ENCODE assay signal across 19 cellular contexts in the genomic region with DNA sequence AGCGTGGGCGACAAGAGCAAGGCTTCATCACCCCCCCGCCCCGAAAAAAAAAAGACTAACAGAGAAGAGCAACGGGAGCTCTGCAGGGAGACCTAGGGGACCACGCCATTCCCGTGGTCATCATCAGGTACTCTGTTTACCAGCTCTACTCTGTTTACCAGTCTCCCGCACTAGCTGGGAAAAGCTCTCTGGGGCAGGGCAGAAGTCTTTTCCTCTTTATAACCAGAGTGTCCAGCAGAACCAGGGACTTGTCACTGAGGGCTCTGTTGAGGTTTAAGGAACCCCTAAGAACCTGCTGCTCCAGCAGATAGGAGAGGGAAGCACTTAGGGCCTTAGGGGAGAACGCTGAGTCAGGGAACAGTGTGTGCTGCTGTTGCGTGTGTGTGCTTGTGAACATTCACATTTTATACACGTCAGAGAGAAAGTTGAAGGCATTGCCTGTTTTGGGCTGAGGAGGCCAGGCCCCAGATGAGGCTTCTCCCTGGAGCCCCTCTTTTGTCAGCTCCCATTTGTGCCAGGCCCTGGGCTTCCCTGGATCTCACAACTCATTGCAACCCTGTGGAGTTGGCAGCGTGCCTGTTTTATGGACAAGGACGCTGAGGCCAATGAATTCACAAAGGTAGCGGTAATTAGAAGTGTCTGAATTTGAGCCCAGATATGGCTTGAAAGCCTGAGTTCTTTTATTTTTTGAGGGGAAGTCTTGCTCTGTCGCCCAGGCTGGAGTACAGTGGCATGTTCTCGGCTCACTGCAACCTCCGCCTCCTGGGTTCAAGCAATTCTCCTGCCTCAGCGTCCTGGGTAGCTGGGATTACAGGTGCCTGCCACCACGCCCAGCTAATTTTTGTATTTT. TPM values are rescaled to one million over a fixed set of nuclear protein-coding genes. Genes with fewer than 3 reads are reported as not detected.
DNase-seq lines count a peak whose midpoint lies in the region; ATAC-seq and TF ChIP-seq lines count a peak whose summit lies in the region.
"Had no signal": no experiment of that assay in that cellular context is flagged by ENCODE, and none has a peak within 500 bp of the region (broad histone marks: within the 10 kb centered on the region; RNA-seq: fewer than 3 reads in every experiment).

No MANE protein-coding gene starts in this region.

- H3K4me3 ChIP-seq in body of pancreas = no peak overlapping the region
- H3K4me3 ChIP-seq in hepatocyte = no peak overlapping the region
- H3K4me3 ChIP-seq in upper lobe of right lung = no peak overlapping the region
- H3K4me3 ChIP-seq: dorsolateral prefrontal cortex, GM23338, skin epidermis had no signal

- H3K4me3 Mint-ChIP-seq in progenitor cell of endocrine pancreas (ENCODE audit: low read depth) = no peak overlapping the region
- H3K4me3 Mint-ChIP-seq: CD4-positive, alpha-beta T cell; GM23338; mesothelial cell of epicardium; WTC11 had no signal

- no peaks in the 10 kb centered on the region for H4K20me1 ChIP-seq in hepatocyte (ENCODE audit: insufficient read depth, poor library complexity, severe bottlenecking)

- no peaks in the 10 kb centered on the region for H3K36me3 ChIP-seq in body of pancreas (replicated peaks in 1 of 2; ENCODE audit: insufficient read depth in 1 of 2, low read depth in 2 of 2)
- no peaks in the 10 kb centered on the region for H3K36me3 ChIP-seq in hepatocyte (replicated peaks; ENCODE audit: insufficient read depth, low read depth)
- no peaks in the 10 kb centered on the region for H3K36me3 ChIP-seq in upper lobe of right lung

- H3K27ac Mint-ChIP-seq in progenitor cell of endocrine pancreas = no peak overlapping the region
- H3K27ac Mint-ChIP-seq: CD4-positive, alpha-beta T cell; GM23338; mesothelial cell of epicardium; WTC11 had no signal

- H3K27me3 ChIP-seq in body of pancreas (no peaks in the 10 kb centered on the region), hepatocyte (no peaks in the 10 kb centered on the region), upper lobe of right lung (no peaks in the 10 kb centered on the region)
- H3K27me3 ChIP-seq: dorsolateral prefrontal cortex had no signal

- TF ChIP-seq POLR2A in body of pancreas (IDR thresholded peaks at IDR 0.05) = peak in 1 of 3 donors; percentile 45

- peaks cover 2% of the 10 kb centered on the region for H3K4me1 Mint-ChIP-seq in progenitor cell of endocrine pancreas (ENCODE audit: low read depth)
- H3K4me1 Mint-ChIP-seq: GM23338 had no signal

- H3K9me3 ChIP-seq in body of pancreas (no peaks in the 10 kb centered on the region), hepatocyte (ENCODE audit: low read depth) (no peaks in the 10 kb centered on the region), upper lobe of right lung (no peaks in the 10 kb centered on the region)

- ATAC-seq in body of pancreas (no peak), upper lobe of right lung (peak; percentile 58)
- ATAC-seq: GM23338 had no signal

- no peaks in the 10 kb centered on the region for H3K79me2 ChIP-seq in hepatocyte

- DNase-seq in NCI-H2107 treated with DMSO at 0.1 percent for 48 hours (lab: John Stamatoyannopoulos, UW; ENCODE audit: unreplicated experiment) (peak; percentile 19), NCI-H2107 (lab: John Stamatoyannopoulos, UW) (no peak), body of pancreas (peak in 3 of 4 donors; percentile 17 to 74 (median 25)), hepatocyte (ENCODE audit: low spot score) (no peak), upper lobe of right lung (no peak), NCI-H187 (lab: John Stamatoyannopoulos, UW) (no peak), progenitor cell of endocrine pancreas (ENCODE audit: low spot score, unreplicated experiment) (no peak), SHP77 (lab: John Stamatoyannopoulos, UW) (no peak)
- DNase-seq: 8988T; activated gamma-delta T cell; CD4-positive, alpha-beta T cell; dorsolateral prefrontal cortex; stimulated activated naive CD4-positive, alpha-beta T cell treated with Interleukin-2 at 50 U/mL for 16 hours had no signal

- H3K36me3 Mint-ChIP-seq in progenitor cell of endocrine pancreas (ENCODE audit: insufficient read depth) = no peaks in the 10 kb centered on the region
- H3K36me3 Mint-ChIP-seq: mesothelial cell of epicardium, WTC11 had no signal

- no peak overlapping the region for H2AFZ ChIP-seq in hepatocyte
- H2AFZ ChIP-seq: GM23338 had no signal

- H3K27ac ChIP-seq in body of pancreas (peak overlapping the region in 1 of 4 donors; percentile 39), hepatocyte (peak overlapping the region; percentile 79), upper lobe of right lung (no peak overlapping the region)

- WGBS in body of pancreas, 2 donors = 82 to 85% methylated on average over 19 of the region's 19 CpGs
- WGBS in hepatocyte (ENCODE audit: low lambda C conversion rate, missing lambda C conversion rate) = 88% methylated on average over 19 of the region's 19 CpGs

- intact Hi-C loops in body of pancreas (cut with DNase I) (no loop called here), upper lobe of right lung (cut with DNase I) (loop anchor here (10.0 kb wide), 1 partner anchor 137 kb away; no protein-coding TSS in a partner anchor)

- no peaks in the 10 kb centered on the region for H3K9me2 ChIP-seq in hepatocyte (replicated peaks; ENCODE audit: insufficient read depth)

- H3K9me3 Mint-ChIP-seq in progenitor cell of endocrine pancreas (ENCODE audit: low read depth) = no peaks in the 10 kb centered on the region
- H3K9me3 Mint-ChIP-seq: CD4-positive, alpha-beta T cell; GM23338; mesothelial cell of epicardium; WTC11 had no signal

- H3K4me1 ChIP-seq in body of pancreas = no peaks in the 10 kb centered on the region
- peaks cover 5% of the 10 kb centered on the region for H3K4me1 ChIP-seq in hepatocyte (ENCODE audit: insufficient read depth)
- no peaks in the 10 kb centered on the region for H3K4me1 ChIP-seq in upper lobe of right lung

- no peak overlapping the region for H3K4me2 ChIP-seq in hepatocyte
- H3K4me2 ChIP-seq: GM23338 had no signal

- no peak for TF ChIP-seq CTCF in body of pancreas (IDR thresholded peaks at IDR 0.05)
- no peak for TF ChIP-seq CTCF in hepatocyte (IDR thresholded peaks at IDR 0.05; ENCODE audit: poor library complexity)
- no peak for TF ChIP-seq CTCF in upper lobe of right lung (IDR thresholded peaks at IDR 0.05)
- no peak for TF ChIP-seq CTCF in progenitor cell of endocrine pancreas (IDR thresholded peaks at IDR 0.05; ENCODE audit: unreplicated experiment)

- H3K27me3 Mint-ChIP-seq in progenitor cell of endocrine pancreas = no peaks in the 10 kb centered on the region
- H3K27me3 Mint-ChIP-seq: CD4-positive, alpha-beta T cell had no signal

RNA-seq across cellular contexts. Expression of gene ERICH6, which starts 24.2 kb away (rescaled TPM):
- total RNA-seq in body of pancreas (under 1 TPM in 1 of 2 donors, not detected in 1; 0.26 TPM), hepatocyte (not detected in 2 replicates), upper lobe of right lung (not detected), progenitor cell of endocrine pancreas (0.49 TPM in 1 of 2 replicates, not detected in the other)
- 0.61 TPM in 1 of 2 replicates, not detected in the other for polyA plus RNA-seq in hepatocyte
- total RNA-seq: activated CD8-positive, alpha-beta memory T cell treated with anti-CD3 and anti-CD28 coated beads for 36 hours; CD4-positive, alpha-beta T cell; GM23338; M059J had no signal

RNA-seq across cellular contexts. Expression of gene SIAH2, which starts 35.1 kb away (rescaled TPM):
- total RNA-seq in body of pancreas (10 to 100 TPM; 17.1 to 30.3 TPM), hepatocyte (43.6 and 46.4 TPM in 2 replicates), upper lobe of right lung (16.9 TPM), progenitor cell of endocrine pancreas (14.4 and 17.9 TPM in 2 replicates)
- polyA plus RNA-seq in hepatocyte = 54.3 and 57.9 TPM in 2 replicates

Comparison
In these comparisons a context has a peak if more than half of its experiments do, and no peak if none do; other contexts are left out.
1. DNase-seq: peak in NCI-H2107 treated with DMSO at 0.1 percent for 48 hours (single experiment) and body of pancreas (3 of 4); none in NCI-H2107 (single experiment), hepatocyte (single experiment), upper lobe of right lung (single experiment), NCI-H187 (0 of 2), progenitor cell of endocrine pancreas (single experiment) and SHP77 (0 of 2).